ENCODE assay signal across 8 cellular contexts in genomic region chr2:136131961-136132839, GRCh38. TPM values are rescaled to one million over a fixed set of nuclear protein-coding genes. Genes with fewer than 3 reads are reported as not detected.
A peak's percentile ranks its signal among the peaks of the same experiment; 100 is the strongest.
DNase-seq lines count a peak whose midpoint lies in the region; ATAC-seq and TF ChIP-seq lines count a peak whose summit lies in the region.

No MANE protein-coding gene starts in this region.

- H3K4me1 ChIP-seq in OCI-LY1 (ENCODE audit: insufficient read depth, low read length, severe bottlenecking) (peaks cover 96% of the 10 kb centered on the region), SJCRH30 (peaks cover 12% of the 10 kb centered on the region)

- H3K4me3 ChIP-seq in OCI-LY1 (ENCODE audit: low read depth, low read length, poor library complexity, severe bottlenecking) (peak overlapping the region; percentile 41), SJCRH30 (no peak overlapping the region)

- H3F3A ChIP-seq in OCI-LY1 (ENCODE audit: insufficient read depth, low read length), result peaks cover 16% of the 10 kb centered on the region

- peak overlapping the region; percentile 100 for H3K27ac ChIP-seq in OCI-LY1 (ENCODE audit: low read depth, low read length, poor library complexity, severe bottlenecking)
- H3K27ac ChIP-seq in SJCRH30, result no peak overlapping the region

- H3K27me3 ChIP-seq in OCI-LY1 (ENCODE audit: insufficient read depth, low read length) (no peaks in the 10 kb centered on the region), SJCRH30 (no peaks in the 10 kb centered on the region)

- H3K27ac Mint-ChIP-seq in activated naive CD8-positive, alpha-beta T cell treated with anti-CD3 and anti-CD28 coated beads for 36 hours, result peak overlapping the region; percentile 84
- H3K27ac Mint-ChIP-seq in stimulated activated naive CD8-positive, alpha-beta T cell treated with anti-CD3 and anti-CD28 coated beads, Interleukin-15, Interleukin-2, amounts not matched to agents 100 ng/mL and 50 ng/mL, for 24 hours, result peak overlapping the region; percentile 84
- H3K27ac Mint-ChIP-seq in mesothelial cell of epicardium, result no peak overlapping the region

- H3K9me3 ChIP-seq in OCI-LY1 (ENCODE audit: low read length), result no peaks in the 10 kb centered on the region
- H3K9me3 ChIP-seq in SJCRH30 (replicated peaks), result no peaks in the 10 kb centered on the region

- peak; percentile 70 for ATAC-seq in GM18861 (IDR thresholded peaks at IDR 0.05; ENCODE audit: unreplicated experiment)
- ATAC-seq in HG02759 (IDR thresholded peaks at IDR 0.05; ENCODE audit: unreplicated experiment), result peak; percentile 81

- H3K9me3 Mint-ChIP-seq in activated naive CD8-positive, alpha-beta T cell treated with anti-CD3 and anti-CD28 coated beads for 36 hours, result no peaks in the 10 kb centered on the region
- H3K9me3 Mint-ChIP-seq in stimulated activated naive CD8-positive, alpha-beta T cell treated with anti-CD3 and anti-CD28 coated beads, Interleukin-15, Interleukin-2, amounts not matched to agents 100 ng/mL and 50 ng/mL, for 24 hours, result no peaks in the 10 kb centered on the region
- no peaks in the 10 kb centered on the region for H3K9me3 Mint-ChIP-seq in mesothelial cell of epicardium

- peak; percentile 67 for DNase-seq in activated naive CD8-positive, alpha-beta T cell treated with anti-CD3 and anti-CD28 coated beads for 36 hours
- DNase-seq in SJCRH30 (no peak), mesothelial cell of epicardium (ENCODE audit: low spot score in 2 of 2, unreplicated experiment in 2 of 2) (no peak), cerebellar nuclear complex (lab: John Stamatoyannopoulos, UW) (no peak)

- peaks cover 93% of the 10 kb centered on the region for H3K4me1 Mint-ChIP-seq in activated naive CD8-positive, alpha-beta T cell treated with anti-CD3 and anti-CD28 coated beads for 36 hours
- H3K4me1 Mint-ChIP-seq in stimulated activated naive CD8-positive, alpha-beta T cell treated with anti-CD3 and anti-CD28 coated beads, Interleukin-15, Interleukin-2, amounts not matched to agents 100 ng/mL and 50 ng/mL, for 24 hours (ENCODE audit: low read depth), result peaks cover 100% of the 10 kb centered on the region
- no peaks in the 10 kb centered on the region for H3K4me1 Mint-ChIP-seq in mesothelial cell of epicardium

- peak overlapping the region; percentile 71 for H3K4me2 ChIP-seq in OCI-LY1 (ENCODE audit: low read length)

- peak overlapping the region; percentile 22 for H3K4me3 Mint-ChIP-seq in activated naive CD8-positive, alpha-beta T cell treated with anti-CD3 and anti-CD28 coated beads for 36 hours
- H3K4me3 Mint-ChIP-seq in stimulated activated naive CD8-positive, alpha-beta T cell treated with anti-CD3 and anti-CD28 coated beads, Interleukin-15, Interleukin-2, amounts not matched to agents 100 ng/mL and 50 ng/mL, for 24 hours, result peak overlapping the region; percentile 68
- H3K4me3 Mint-ChIP-seq in mesothelial cell of epicardium, result no peak overlapping the region

- peaks cover 13% of the 10 kb centered on the region for H3K27me3 Mint-ChIP-seq in activated naive CD8-positive, alpha-beta T cell treated with anti-CD3 and anti-CD28 coated beads for 36 hours
- H3K27me3 Mint-ChIP-seq in stimulated activated naive CD8-positive, alpha-beta T cell treated with anti-CD3 and anti-CD28 coated beads, Interleukin-15, Interleukin-2, amounts not matched to agents 100 ng/mL and 50 ng/mL, for 24 hours, result peaks cover 10% of the 10 kb centered on the region
- peaks cover 42% of the 10 kb centered on the region for H3K27me3 Mint-ChIP-seq in mesothelial cell of epicardium (ENCODE audit: low read depth)

- TF ChIP-seq CTCF in OCI-LY1 (IDR thresholded peaks at IDR 0.05; ENCODE audit: low read length), result peak; percentile 7; the same call in 1 of the 2 replicates
- TF ChIP-seq CTCF in mesothelial cell of epicardium (IDR thresholded peaks at IDR 0.05; ENCODE audit: unreplicated experiment), result no peak

- no peaks in the 10 kb centered on the region for H4K20me1 ChIP-seq in OCI-LY1 (ENCODE audit: insufficient read depth, low read length)

- peak overlapping the region; percentile 85 for H3K9ac ChIP-seq in OCI-LY1 (ENCODE audit: low read length)

- no peaks in the 10 kb centered on the region for H3K9me2 ChIP-seq in OCI-LY1 (ENCODE audit: low read depth, low read length)

- peaks cover 1% of the 10 kb centered on the region for H3K36me3 Mint-ChIP-seq in activated naive CD8-positive, alpha-beta T cell treated with anti-CD3 and anti-CD28 coated beads for 36 hours
- no peaks in the 10 kb centered on the region for H3K36me3 Mint-ChIP-seq in stimulated activated naive CD8-positive, alpha-beta T cell treated with anti-CD3 and anti-CD28 coated beads, Interleukin-15, Interleukin-2, amounts not matched to agents 100 ng/mL and 50 ng/mL, for 24 hours (ENCODE audit: low read depth)
- H3K36me3 Mint-ChIP-seq in mesothelial cell of epicardium, result no peaks in the 10 kb centered on the region

- H2AFZ ChIP-seq in OCI-LY1 (ENCODE audit: low read length), result no peak overlapping the region

- H3K79me2 ChIP-seq in OCI-LY1 (ENCODE audit: insufficient read depth, low read length), result no peaks in the 10 kb centered on the region

- H3K36me3 ChIP-seq in OCI-LY1 (ENCODE audit: insufficient read depth, low read length), result no peaks in the 10 kb centered on the region
- H3K36me3 ChIP-seq in SJCRH30, result no peaks in the 10 kb centered on the region

RNA-seq across cellular contexts. Expression of gene CXCR4, which starts 14.3 kb away (rescaled TPM):
- 10 to 100 TPM; 56.4 to 57.7 TPM for total RNA-seq in activated naive CD8-positive, alpha-beta T cell treated with anti-CD3 and anti-CD28 coated beads for 36 hours
- total RNA-seq in SJCRH30 (2014; rRNA removed; shearing (Covaris generic)), result 161 and 164 TPM in 2 replicates
- total RNA-seq in mesothelial cell of epicardium, result 1.5 to 2.1 TPM (median 1.8 TPM) in 3 replicates

Comparison
In these comparisons a context has a peak if more than half of its experiments do, and no peak if none do; other contexts are left out.
1. RNA of gene CXCR4, which starts 14.3 kb away (total RNA-seq): 161 to 164 TPM in SJCRH30 and 56.4 to 57.7 TPM in activated naive CD8-positive, alpha-beta T cell treated with anti-CD3 and anti-CD28 coated beads for 36 hours; 1.5 to 2.1 TPM in mesothelial cell of epicardium; every median in the first group is over 10 times any median in the second.